In the genomic region with DNA sequence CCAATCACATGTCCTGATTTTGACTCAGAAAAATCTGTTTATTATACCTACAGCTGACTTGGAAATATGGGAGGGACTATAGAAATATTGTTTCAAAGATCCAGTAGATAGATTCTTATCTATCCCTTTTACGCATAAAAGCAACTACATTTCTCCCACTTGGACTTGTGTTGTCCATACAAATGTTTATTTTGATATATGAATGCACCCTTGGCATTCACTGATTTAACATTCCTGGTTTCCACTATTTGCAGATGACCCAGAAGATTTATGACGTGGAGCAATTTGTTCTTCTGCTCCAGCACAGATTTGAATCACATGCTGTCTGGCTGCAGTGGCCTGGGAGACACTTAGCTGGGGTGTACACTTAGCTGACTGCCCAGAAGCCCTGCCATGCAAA, we compare ENCODE assay signal across 16 cellular contexts.
DNase-seq lines count a peak whose midpoint lies in the region; ATAC-seq and TF ChIP-seq lines count a peak whose summit lies in the region.
"Had no signal": no experiment of that assay in that cellular context is flagged by ENCODE, and none has a peak within 500 bp of the region (broad histone marks: within the 10 kb centered on the region; RNA-seq: fewer than 3 reads in every experiment).

No MANE protein-coding gene starts in this region.

- no peak overlapping the region for H3K27ac ChIP-seq in body of pancreas
- H3K27ac ChIP-seq: coronary artery had no signal

- H3K4me3 ChIP-seq in AG04449 (ENCODE audit: low read depth, low read length) (no peak overlapping the region), body of pancreas (no peak overlapping the region)
- H3K4me3 ChIP-seq: coronary artery had no signal

- TF ChIP-seq CTCF in AG04449 (IDR thresholded peaks at IDR 0.05; ENCODE audit: insufficient read depth, low read length, missing control alignments), result no peak
- no peak for TF ChIP-seq CTCF in body of pancreas (IDR thresholded peaks at IDR 0.05)

- H3K36me3 Mint-ChIP-seq in activated T-helper 17 cell treated with anti-CD3 and anti-CD28 coated beads, Interleukin-2, amount 50 U/mL, for 72 hours (ENCODE audit: low read depth), result no peaks in the 10 kb centered on the region
- no peaks in the 10 kb centered on the region for H3K36me3 Mint-ChIP-seq in immature natural killer cell
- H3K36me3 Mint-ChIP-seq: activated naive CD4-positive, alpha-beta T cell treated with anti-CD3 and anti-CD28 coated beads, Interleukin-2, amount 50 U/mL, for 24 hours; CD4-positive, CD25-positive, alpha-beta regulatory T cell had no signal

- H3K27me3 Mint-ChIP-seq in activated T-helper 17 cell treated with anti-CD3 and anti-CD28 coated beads, Interleukin-2, amount 50 U/mL, for 72 hours, result peaks cover 4% of the 10 kb centered on the region
- no peaks in the 10 kb centered on the region for H3K27me3 Mint-ChIP-seq in immature natural killer cell (ENCODE audit: low read depth in 3 of 3)
- H3K27me3 Mint-ChIP-seq: activated naive CD4-positive, alpha-beta T cell treated with anti-CD3 and anti-CD28 coated beads, Interleukin-2, amount 50 U/mL, for 24 hours; CD4-positive, CD25-positive, alpha-beta regulatory T cell; stimulated activated naive CD8-positive, alpha-beta T cell treated with anti-CD3 and anti-CD28 coated beads, Interleukin-15, Interleukin-2, amounts not matched to agents 100 ng/mL and 50 ng/mL, for 24 hours had no signal

- peak overlapping the region; percentile 70 for H3K4me3 Mint-ChIP-seq in activated T-helper 17 cell treated with anti-CD3 and anti-CD28 coated beads, Interleukin-2, amount 50 U/mL, for 72 hours
- no peak overlapping the region for H3K4me3 Mint-ChIP-seq in immature natural killer cell
- H3K4me3 Mint-ChIP-seq: activated CD8-positive, alpha-beta T cell treated with anti-CD3 and anti-CD28 coated beads, Interleukin-2, amount 10 ng/mL, durations not matched to agents 7 days and 5 days; activated naive CD4-positive, alpha-beta T cell treated with anti-CD3 and anti-CD28 coated beads, Interleukin-2, amount 50 U/mL, for 24 hours; CD4-positive, CD25-positive, alpha-beta regulatory T cell; stimulated activated naive CD8-positive, alpha-beta T cell treated with anti-CD3 and anti-CD28 coated beads, Interleukin-15, Interleukin-2, amounts not matched to agents 100 ng/mL and 50 ng/mL, for 24 hours had no signal

- peaks cover 34% of the 10 kb centered on the region for H3K4me1 Mint-ChIP-seq in activated T-helper 17 cell treated with anti-CD3 and anti-CD28 coated beads, Interleukin-2, amount 50 U/mL, for 72 hours
- H3K4me1 Mint-ChIP-seq in immature natural killer cell, result peaks cover 14 to 28% of the 10 kb centered on the region in 2 donors

- no peaks in the 10 kb centered on the region for H3K27me3 ChIP-seq in body of pancreas

- no peak for TF ChIP-seq POLR2A in body of pancreas (IDR thresholded peaks at IDR 0.05)

- intact Hi-C loops in body of pancreas (cut with DNase I), result no loop called here

- peak; percentile 64 for DNase-seq in AG04449 (ENCODE audit: low read depth, low spot score)
- DNase-seq in ELR (ENCODE audit: low read depth), result peak; percentile 9
- DNase-seq in hepatic stellate cell (ENCODE audit: low spot score), result peak; percentile 36
- no peak for DNase-seq in stimulated activated CD4-positive, alpha-beta T cell treated with anti-CD3 and anti-CD28 coated beads, Interleukin-2, amount 100 ng/mL, for 24 hours
- DNase-seq in immature natural killer cell, result no peak
- DNase-seq in body of pancreas, result no peak
- DNase-seq: activated CD8-positive, alpha-beta T cell treated with anti-CD3 and anti-CD28 coated beads, Interleukin-2, amount 10 ng/mL, durations not matched to agents 7 days and 5 days; foreskin melanocyte; GDM1; stimulated activated CD4-positive, alpha-beta T cell treated with anti-CD3 and anti-CD28 coated beads, Interleukin-4, amount 100 ng/mL, for 4 hours had no signal

- ATAC-seq in activated T-helper 17 cell treated with anti-CD3 and anti-CD28 coated beads, Interleukin-2, amount 50 U/mL, for 72 hours (replicated peaks), result no peak
- no peak for ATAC-seq in GM21576 (IDR thresholded peaks at IDR 0.05; ENCODE audit: unreplicated experiment)
- ATAC-seq in body of pancreas, result no peak
- ATAC-seq: activated CD8-positive, alpha-beta T cell treated with anti-CD3 and anti-CD28 coated beads, Interleukin-2, amount 10 ng/mL, durations not matched to agents 7 days and 5 days had no signal

- H3K4me1 ChIP-seq in body of pancreas, result peaks cover 12% of the 10 kb centered on the region

- H3K36me3 ChIP-seq in body of pancreas (replicated peaks in 1 of 2; ENCODE audit: insufficient read depth in 1 of 2, low read depth in 2 of 2), result no peaks in the 10 kb centered on the region

- WGBS in body of pancreas, 2 donors, result 80 to 90% methylated on average over 2 of the region's 2 CpGs

- POLR2A ChIA-PET in AG04449 (lab: Yijun Ruan, JAX), result no interaction called here

- no peaks in the 10 kb centered on the region for H3K9me3 ChIP-seq in body of pancreas

- no peaks in the 10 kb centered on the region for H3K9me3 Mint-ChIP-seq in activated T-helper 17 cell treated with anti-CD3 and anti-CD28 coated beads, Interleukin-2, amount 50 U/mL, for 72 hours
- no peaks in the 10 kb centered on the region for H3K9me3 Mint-ChIP-seq in immature natural killer cell
- H3K9me3 Mint-ChIP-seq: activated naive CD4-positive, alpha-beta T cell treated with anti-CD3 and anti-CD28 coated beads, Interleukin-2, amount 50 U/mL, for 24 hours; stimulated activated naive CD8-positive, alpha-beta T cell treated with anti-CD3 and anti-CD28 coated beads, Interleukin-15, Interleukin-2, amounts not matched to agents 100 ng/mL and 50 ng/mL, for 24 hours had no signal

- peak overlapping the region; percentile 84 for H3K27ac Mint-ChIP-seq in activated T-helper 17 cell treated with anti-CD3 and anti-CD28 coated beads, Interleukin-2, amount 50 U/mL, for 72 hours
- H3K27ac Mint-ChIP-seq in immature natural killer cell, result no peak overlapping the region
- H3K27ac Mint-ChIP-seq: activated CD8-positive, alpha-beta T cell treated with anti-CD3 and anti-CD28 coated beads, Interleukin-2, amount 10 ng/mL, durations not matched to agents 7 days and 5 days had no signal

- CTCF ChIA-PET in AG04449 (lab: Yijun Ruan, JAX), result interaction anchor here (1.0 kb wide), 1 partner anchor 14 kb away, joined by 3 read pairs; no protein-coding TSS in a partner anchor

Comparison
In these comparisons a context has a peak if more than half of its experiments do, and no peak if none do; other contexts are left out.
1. DNase-seq: peak in AG04449 (single experiment), ELR (single experiment) and hepatic stellate cell (single experiment); none in stimulated activated CD4-positive, alpha-beta T cell treated with anti-CD3 and anti-CD28 coated beads, Interleukin-2, amount 100 ng/mL, for 24 hours (0 of 2), immature natural killer cell (0 of 3) and body of pancreas (0 of 4).